Comparison of ENCODE assay signal across 9 cellular contexts in genomic region chr11:79062814-79063762, GRCh38.
DNase-seq lines count a peak whose midpoint lies in the region; ATAC-seq, FAIRE-seq and TF ChIP-seq lines count a peak whose summit lies in the region.
"Had no signal": no experiment of that assay in that cellular context is flagged by ENCODE, and none has a peak within 500 bp of the region (broad histone marks: within the 10 kb centered on the region; RNA-seq: fewer than 3 reads in every experiment).

No MANE protein-coding gene starts in this region.

- no peak for FAIRE-seq in RCC 7860 (lab: Jason Lieb, UNC)

- no peaks in the 10 kb centered on the region for H3K9me3 ChIP-seq in heart left ventricle
- H3K9me3 ChIP-seq in uterus = no peaks in the 10 kb centered on the region

- H3K27me3 ChIP-seq in heart left ventricle (no peaks in the 10 kb centered on the region), uterus (no peaks in the 10 kb centered on the region)

- intact Hi-C loops in Right ventricle myocardium superior (cut with DNase I) = no loop called here
- intact Hi-C loops in cardiac septum (cut with DNase I) = no loop called here
- intact Hi-C loops in heart left ventricle (cut with DNase I) = loop anchor here in 1 of 10 donors (10.0 kb wide), 1 partner anchor 192 kb away; no protein-coding TSS in a partner anchor
- intact Hi-C loops in uterus (cut with DNase I; ENCODE audit: low total_unique reads) = no loop called here

- H3K36me3 ChIP-seq in heart left ventricle (no peaks in the 10 kb centered on the region), uterus (no peaks in the 10 kb centered on the region)

- whole genome bisulfite sequencing in heart left ventricle, 4 donors = 58 to 68% (median 62%) methylated on average over 16 of the region's 16 CpGs

- DNase-seq in Right ventricle myocardium superior (no peak), cardiac septum (ENCODE audit: low spot score) (no peak), RCC 7860 (ENCODE audit: low spot score) (peak; percentile 35), heart left ventricle (no peak), T-helper 9 cell (no peak), omental fat pad (ENCODE audit: low spot score) (no peak), uterus (no peak)

- TF ChIP-seq POLR2A in heart left ventricle (IDR thresholded peaks at IDR 0.05) = no peak
- no peak for TF ChIP-seq POLR2A in uterus (IDR thresholded peaks at IDR 0.05)

- peaks cover 0 to 3% (median 0%) of the 10 kb centered on the region in 12 donors for H3K4me1 ChIP-seq in heart left ventricle
- H3K4me1 ChIP-seq in uterus = no peaks in the 10 kb centered on the region

- ATAC-seq in Right ventricle myocardium superior (ENCODE audit: poor library complexity) (peak; percentile 57), heart left ventricle (peak in 3 of 4 donors; percentile 60 to 67 (median 61)), omental fat pad (ENCODE audit: low FRiP score) (no peak), HG02610 (IDR thresholded peaks at IDR 0.05; ENCODE audit: unreplicated experiment) (no peak)

- TF ChIP-seq CTCF in heart left ventricle (IDR thresholded peaks at IDR 0.05) (peak; percentile 10 to 56 (median 34)), omental fat pad (IDR thresholded peaks at IDR 0.05) (no peak), uterus (IDR thresholded peaks at IDR 0.05) (no peak)

- H3K4me3 ChIP-seq in heart left ventricle = no peak overlapping the region
- no peak overlapping the region for H3K4me3 ChIP-seq in uterus
- H3K4me3 ChIP-seq: skin epidermis had no signal

- H3K27ac ChIP-seq in heart left ventricle = no peak overlapping the region
- H3K27ac ChIP-seq in uterus = no peak overlapping the region
- H3K27ac ChIP-seq: skin epidermis had no signal

Comparison
In these comparisons a context has a peak if more than half of its experiments do, and no peak if none do; other contexts are left out.
1. ATAC-seq: peak in Right ventricle myocardium superior (single experiment) and heart left ventricle (3 of 4); none in omental fat pad (single experiment) and HG02610 (single experiment).
2. CTCF ChIP-seq: peak in heart left ventricle (12 of 12); none in omental fat pad (0 of 3) and uterus (0 of 4).